In genomic region chr15:97099040-97099439, GRCh38 we compare ENCODE assay signal across 8 cellular contexts.
"Had no signal": no experiment of that assay in that cellular context is flagged by ENCODE, and none has a peak within 500 bp of the region (broad histone marks: within the 10 kb centered on the region; RNA-seq: fewer than 3 reads in every experiment).

No MANE protein-coding gene starts in this region.

- DNase-seq: GM23248, H9, HCEC 1CT, HFFc6, IMR-90, Kasumi-1, KG1 had no signal

- H3K4me3 ChIP-seq: GM23248, K562 had no signal

- H3K27ac ChIP-seq: GM23248 had no signal

- ATAC-seq: K562 had no signal

- H2AFZ ChIP-seq: GM23248 had no signal

- H3K9ac ChIP-seq: GM23248 had no signal
